Comparison of ENCODE assay signal across 1 cellular context in the genomic region with DNA sequence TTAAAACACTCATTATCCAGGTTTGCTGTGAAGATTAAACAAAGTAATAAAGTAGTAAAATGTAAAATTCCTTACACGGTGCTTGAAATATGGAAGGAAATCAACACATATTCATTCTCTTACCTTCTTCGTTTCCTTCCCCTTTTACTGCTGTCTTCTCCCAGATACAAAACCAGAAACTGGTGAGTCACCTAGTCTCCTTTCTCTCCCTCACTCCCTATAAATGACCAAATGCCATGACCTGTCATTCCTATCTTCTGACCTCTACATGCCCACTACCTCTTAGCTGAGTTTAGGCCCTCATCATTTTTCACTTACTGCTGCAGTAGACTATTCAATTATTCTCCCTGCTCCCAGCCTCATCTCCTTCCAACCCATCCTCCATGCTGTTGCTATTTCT.
TF ChIP-seq lines count a peak whose summit lies in the region.

No MANE protein-coding gene starts in this region.

TF ChIP-seq in K562, 482 proteins besides CTCF, POLR2A, EP300 and RAD21 (continues in another document):
- TF ChIP-seq, protein P1, sequence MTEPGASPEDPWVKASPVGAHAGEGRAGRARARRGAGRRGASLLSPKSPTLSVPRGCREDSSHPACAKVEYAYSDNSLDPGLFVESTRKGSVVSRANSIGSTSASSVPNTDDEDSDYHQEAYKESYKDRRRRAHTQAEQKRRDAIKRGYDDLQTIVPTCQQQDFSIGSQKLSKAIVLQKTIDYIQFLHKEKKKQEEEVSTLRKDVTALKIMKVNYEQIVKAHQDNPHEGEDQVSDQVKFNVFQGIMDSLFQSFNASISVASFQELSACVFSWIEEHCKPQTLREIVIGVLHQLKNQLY (CRISPR knock-in tag; conservative IDR thresholded peaks at IDR 0.05), result no peak
- TF ChIP-seq SP1 (CRISPR knock-in tag; IDR thresholded peaks at IDR 0.05) (no peak), SMAD2 (IDR thresholded peaks at IDR 0.05; ENCODE audit: low read depth, low read length) (no peak), ZKSCAN1 (IDR thresholded peaks at IDR 0.05; ENCODE audit: low read depth, low read length) (no peak), HIVEP1 (CRISPR knock-in tag; IDR thresholded peaks at IDR 0.05) (no peak), PRPF4 (IDR thresholded peaks at IDR 0.05; ENCODE audit: insufficient read depth, low read depth, low read length, poor library complexity, severe bottlenecking) (no peak), TEAD4 (IDR thresholded peaks at IDR 0.05; ENCODE audit: low read length) (no peak), TEAD4 (CRISPR knock-in tag; IDR thresholded peaks at IDR 0.05; ENCODE audit: borderline replicate concordance) (no peak), BRD9 (IDR thresholded peaks at IDR 0.05; ENCODE audit: low read depth, partially characterized antibody) (no peak), FOXJ3 (CRISPR knock-in tag; IDR thresholded peaks at IDR 0.05) (no peak), FOXK1 (CRISPR knock-in tag; IDR thresholded peaks at IDR 0.05; ENCODE audit: borderline replicate concordance) (no peak), CSDE1 (IDR thresholded peaks at IDR 0.05) (no peak), NFE2 (IDR thresholded peaks at IDR 0.05; ENCODE audit: low read depth) (peak; percentile 44), SP2 (IDR thresholded peaks at IDR 0.05; ENCODE audit: extremely low read depth, low read depth, low read length, poor library complexity, severe bottlenecking) (no peak), DPF2 (IDR thresholded peaks at IDR 0.05) (peak; percentile 38; the same call in 1 of the 2 replicates), MXI1 (IDR thresholded peaks at IDR 0.05; ENCODE audit: low read depth, low read length) (no peak), SMARCE1 (IDR thresholded peaks at IDR 0.05) (peak; percentile 55; the same call in 1 of the 2 replicates), ZNF444 (CRISPR knock-in tag; IDR thresholded peaks at IDR 0.05) (no peak), ZFP36 (IDR thresholded peaks at IDR 0.05; ENCODE audit: low read depth, low read length, partially characterized antibody) (peak; percentile 19), ZC3H11A (IDR thresholded peaks at IDR 0.05; ENCODE audit: low read depth, low read length) (no peak), NBN (IDR thresholded peaks at IDR 0.05; ENCODE audit: low read depth) (no peak), ZNF316 (IDR thresholded peaks at IDR 0.05) (peak; percentile 35), C11orf30 (IDR thresholded peaks at IDR 0.05; ENCODE audit: low read depth) (peak; percentile 19; the same call in 1 of the 2 replicates), ZNF699 (CRISPR knock-in tag; IDR thresholded peaks at IDR 0.05; ENCODE audit: insufficient replicate concordance) (no peak), JUND (IDR thresholded peaks at IDR 0.05; ENCODE audit: borderline replicate concordance, low read depth, low read length) (peak; percentile 67), JUND (tag; IDR thresholded peaks at IDR 0.05; ENCODE audit: borderline replicate concordance, low read depth, low read length) (peak; percentile 59; the same call in 1 of the 3 replicates), FOXP1 (CRISPR knock-in tag; IDR thresholded peaks at IDR 0.05) (no peak), ZNF431 (CRISPR knock-in tag; IDR thresholded peaks at IDR 0.05) (no peak), HDAC8 (tag; IDR thresholded peaks at IDR 0.05) (no peak), MCM7 (IDR thresholded peaks at IDR 0.05) (no peak), POLR2H (tag; IDR thresholded peaks at IDR 0.05; ENCODE audit: low read depth) (no peak), ZNF311 (CRISPR knock-in tag; IDR thresholded peaks at IDR 0.05) (no peak), SMARCA4 (IDR thresholded peaks at IDR 0.05) (peak; percentile 34; the same call in 1 of the 2 replicates)
- TF ChIP-seq, protein P2, sequence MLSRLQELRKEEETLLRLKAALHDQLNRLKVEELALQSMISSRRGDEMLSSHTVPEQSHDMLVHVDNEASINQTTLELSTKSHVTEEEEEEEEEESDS (CRISPR knock-in tag; IDR thresholded peaks at IDR 0.05), result no peak
- TF ChIP-seq, protein P3, sequence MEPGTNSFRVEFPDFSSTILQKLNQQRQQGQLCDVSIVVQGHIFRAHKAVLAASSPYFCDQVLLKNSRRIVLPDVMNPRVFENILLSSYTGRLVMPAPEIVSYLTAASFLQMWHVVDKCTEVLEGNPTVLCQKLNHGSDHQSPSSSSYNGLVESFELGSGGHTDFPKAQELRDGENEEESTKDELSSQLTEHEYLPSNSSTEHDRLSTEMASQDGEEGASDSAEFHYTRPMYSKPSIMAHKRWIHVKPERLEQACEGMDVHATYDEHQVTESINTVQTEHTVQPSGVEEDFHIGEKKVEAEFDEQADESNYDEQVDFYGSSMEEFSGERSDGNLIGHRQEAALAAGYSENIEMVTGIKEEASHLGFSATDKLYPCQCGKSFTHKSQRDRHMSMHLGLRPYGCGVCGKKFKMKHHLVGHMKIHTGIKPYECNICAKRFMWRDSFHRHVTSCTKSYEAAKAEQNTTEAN (CRISPR knock-in tag; IDR thresholded peaks at IDR 0.05), result no peak
- TF ChIP-seq, protein P4, sequence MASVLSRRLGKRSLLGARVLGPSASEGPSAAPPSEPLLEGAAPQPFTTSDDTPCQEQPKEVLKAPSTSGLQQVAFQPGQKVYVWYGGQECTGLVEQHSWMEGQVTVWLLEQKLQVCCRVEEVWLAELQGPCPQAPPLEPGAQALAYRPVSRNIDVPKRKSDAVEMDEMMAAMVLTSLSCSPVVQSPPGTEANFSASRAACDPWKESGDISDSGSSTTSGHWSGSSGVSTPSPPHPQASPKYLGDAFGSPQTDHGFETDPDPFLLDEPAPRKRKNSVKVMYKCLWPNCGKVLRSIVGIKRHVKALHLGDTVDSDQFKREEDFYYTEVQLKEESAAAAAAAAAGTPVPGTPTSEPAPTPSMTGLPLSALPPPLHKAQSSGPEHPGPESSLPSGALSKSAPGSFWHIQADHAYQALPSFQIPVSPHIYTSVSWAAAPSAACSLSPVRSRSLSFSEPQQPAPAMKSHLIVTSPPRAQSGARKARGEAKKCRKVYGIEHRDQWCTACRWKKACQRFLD (CRISPR knock-in tag; IDR thresholded peaks at IDR 0.05), result no peak
- TF ChIP-seq, protein P5, sequence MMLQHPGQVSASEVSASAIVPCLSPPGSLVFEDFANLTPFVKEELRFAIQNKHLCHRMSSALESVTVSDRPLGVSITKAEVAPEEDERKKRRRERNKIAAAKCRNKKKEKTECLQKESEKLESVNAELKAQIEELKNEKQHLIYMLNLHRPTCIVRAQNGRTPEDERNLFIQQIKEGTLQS (IDR thresholded peaks at IDR 0.05), result peak; percentile 74
- TF ChIP-seq, protein P5 (CRISPR knock-in tag; conservative IDR thresholded peaks at IDR 0.05), result no peak
- TF ChIP-seq, protein P6, sequence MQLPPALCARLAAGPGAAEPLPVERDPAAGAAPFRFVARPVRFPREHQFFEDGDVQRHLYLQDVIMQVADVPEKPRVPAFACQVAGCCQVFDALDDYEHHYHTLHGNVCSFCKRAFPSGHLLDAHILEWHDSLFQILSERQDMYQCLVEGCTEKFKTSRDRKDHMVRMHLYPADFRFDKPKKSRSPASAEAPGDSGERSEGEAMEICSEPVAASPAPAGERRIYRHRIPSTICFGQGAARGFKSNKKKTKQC (CRISPR knock-in tag; IDR thresholded peaks at IDR 0.05), result no peak
- TF ChIP-seq, protein P7, sequence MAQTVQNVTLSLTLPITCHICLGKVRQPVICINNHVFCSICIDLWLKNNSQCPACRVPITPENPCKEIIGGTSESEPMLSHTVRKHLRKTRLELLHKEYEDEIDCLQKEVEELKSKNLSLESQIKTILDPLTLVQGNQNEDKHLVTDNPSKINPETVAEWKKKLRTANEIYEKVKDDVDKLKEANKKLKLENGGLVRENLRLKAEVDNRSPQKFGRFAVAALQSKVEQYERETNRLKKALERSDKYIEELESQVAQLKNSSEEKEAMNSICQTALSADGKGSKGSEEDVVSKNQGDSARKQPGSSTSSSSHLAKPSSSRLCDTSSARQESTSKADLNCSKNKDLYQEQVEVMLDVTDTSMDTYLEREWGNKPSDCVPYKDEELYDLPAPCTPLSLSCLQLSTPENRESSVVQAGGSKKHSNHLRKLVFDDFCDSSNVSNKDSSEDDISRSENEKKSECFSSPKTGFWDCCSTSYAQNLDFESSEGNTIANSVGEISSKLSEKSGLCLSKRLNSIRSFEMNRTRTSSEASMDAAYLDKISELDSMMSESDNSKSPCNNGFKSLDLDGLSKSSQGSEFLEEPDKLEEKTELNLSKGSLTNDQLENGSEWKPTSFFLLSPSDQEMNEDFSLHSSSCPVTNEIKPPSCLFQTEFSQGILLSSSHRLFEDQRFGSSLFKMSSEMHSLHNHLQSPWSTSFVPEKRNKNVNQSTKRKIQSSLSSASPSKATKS (CRISPR knock-in tag; IDR thresholded peaks at IDR 0.05), result no peak
- TF ChIP-seq, protein P8, sequence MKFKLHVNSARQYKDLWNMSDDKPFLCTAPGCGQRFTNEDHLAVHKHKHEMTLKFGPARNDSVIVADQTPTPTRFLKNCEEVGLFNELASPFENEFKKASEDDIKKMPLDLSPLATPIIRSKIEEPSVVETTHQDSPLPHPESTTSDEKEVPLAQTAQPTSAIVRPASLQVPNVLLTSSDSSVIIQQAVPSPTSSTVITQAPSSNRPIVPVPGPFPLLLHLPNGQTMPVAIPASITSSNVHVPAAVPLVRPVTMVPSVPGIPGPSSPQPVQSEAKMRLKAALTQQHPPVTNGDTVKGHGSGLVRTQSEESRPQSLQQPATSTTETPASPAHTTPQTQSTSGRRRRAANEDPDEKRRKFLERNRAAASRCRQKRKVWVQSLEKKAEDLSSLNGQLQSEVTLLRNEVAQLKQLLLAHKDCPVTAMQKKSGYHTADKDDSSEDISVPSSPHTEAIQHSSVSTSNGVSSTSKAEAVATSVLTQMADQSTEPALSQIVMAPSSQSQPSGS (CRISPR knock-in tag; IDR thresholded peaks at IDR 0.05), result no peak
- TF ChIP-seq, protein P9, sequence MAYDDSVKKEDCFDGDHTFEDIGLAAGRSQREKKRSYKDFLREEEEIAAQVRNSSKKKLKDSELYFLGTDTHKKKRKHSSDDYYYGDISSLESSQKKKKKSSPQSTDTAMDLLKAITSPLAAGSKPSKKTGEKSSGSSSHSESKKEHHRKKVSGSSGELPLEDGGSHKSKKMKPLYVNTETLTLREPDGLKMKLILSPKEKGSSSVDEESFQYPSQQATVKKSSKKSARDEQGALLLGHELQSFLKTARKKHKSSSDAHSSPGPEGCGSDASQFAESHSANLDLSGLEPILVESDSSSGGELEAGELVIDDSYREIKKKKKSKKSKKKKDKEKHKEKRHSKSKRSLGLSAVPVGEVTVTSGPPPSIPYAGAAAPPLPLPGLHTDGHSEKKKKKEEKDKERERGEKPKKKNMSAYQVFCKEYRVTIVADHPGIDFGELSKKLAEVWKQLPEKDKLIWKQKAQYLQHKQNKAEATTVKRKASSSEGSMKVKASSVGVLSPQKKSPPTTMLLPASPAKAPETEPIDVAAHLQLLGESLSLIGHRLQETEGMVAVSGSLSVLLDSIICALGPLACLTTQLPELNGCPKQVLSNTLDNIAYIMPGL (CRISPR knock-in tag; IDR thresholded peaks at IDR 0.05), result no peak
- TF ChIP-seq, protein P10, sequence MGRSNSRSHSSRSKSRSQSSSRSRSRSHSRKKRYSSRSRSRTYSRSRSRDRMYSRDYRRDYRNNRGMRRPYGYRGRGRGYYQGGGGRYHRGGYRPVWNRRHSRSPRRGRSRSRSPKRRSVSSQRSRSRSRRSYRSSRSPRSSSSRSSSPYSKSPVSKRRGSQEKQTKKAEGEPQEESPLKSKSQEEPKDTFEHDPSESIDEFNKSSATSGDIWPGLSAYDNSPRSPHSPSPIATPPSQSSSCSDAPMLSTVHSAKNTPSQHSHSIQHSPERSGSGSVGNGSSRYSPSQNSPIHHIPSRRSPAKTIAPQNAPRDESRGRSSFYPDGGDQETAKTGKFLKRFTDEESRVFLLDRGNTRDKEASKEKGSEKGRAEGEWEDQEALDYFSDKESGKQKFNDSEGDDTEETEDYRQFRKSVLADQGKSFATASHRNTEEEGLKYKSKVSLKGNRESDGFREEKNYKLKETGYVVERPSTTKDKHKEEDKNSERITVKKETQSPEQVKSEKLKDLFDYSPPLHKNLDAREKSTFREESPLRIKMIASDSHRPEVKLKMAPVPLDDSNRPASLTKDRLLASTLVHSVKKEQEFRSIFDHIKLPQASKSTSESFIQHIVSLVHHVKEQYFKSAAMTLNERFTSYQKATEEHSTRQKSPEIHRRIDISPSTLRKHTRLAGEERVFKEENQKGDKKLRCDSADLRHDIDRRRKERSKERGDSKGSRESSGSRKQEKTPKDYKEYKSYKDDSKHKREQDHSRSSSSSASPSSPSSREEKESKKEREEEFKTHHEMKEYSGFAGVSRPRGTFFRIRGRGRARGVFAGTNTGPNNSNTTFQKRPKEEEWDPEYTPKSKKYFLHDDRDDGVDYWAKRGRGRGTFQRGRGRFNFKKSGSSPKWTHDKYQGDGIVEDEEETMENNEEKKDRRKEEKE (IDR thresholded peaks at IDR 0.05; ENCODE audit: borderline replicate concordance in 1 of 2, control insufficient read depth in 1 of 2, low read depth in 2 of 2, low read length in 1 of 2), result no peak
- TF ChIP-seq, protein P11, sequence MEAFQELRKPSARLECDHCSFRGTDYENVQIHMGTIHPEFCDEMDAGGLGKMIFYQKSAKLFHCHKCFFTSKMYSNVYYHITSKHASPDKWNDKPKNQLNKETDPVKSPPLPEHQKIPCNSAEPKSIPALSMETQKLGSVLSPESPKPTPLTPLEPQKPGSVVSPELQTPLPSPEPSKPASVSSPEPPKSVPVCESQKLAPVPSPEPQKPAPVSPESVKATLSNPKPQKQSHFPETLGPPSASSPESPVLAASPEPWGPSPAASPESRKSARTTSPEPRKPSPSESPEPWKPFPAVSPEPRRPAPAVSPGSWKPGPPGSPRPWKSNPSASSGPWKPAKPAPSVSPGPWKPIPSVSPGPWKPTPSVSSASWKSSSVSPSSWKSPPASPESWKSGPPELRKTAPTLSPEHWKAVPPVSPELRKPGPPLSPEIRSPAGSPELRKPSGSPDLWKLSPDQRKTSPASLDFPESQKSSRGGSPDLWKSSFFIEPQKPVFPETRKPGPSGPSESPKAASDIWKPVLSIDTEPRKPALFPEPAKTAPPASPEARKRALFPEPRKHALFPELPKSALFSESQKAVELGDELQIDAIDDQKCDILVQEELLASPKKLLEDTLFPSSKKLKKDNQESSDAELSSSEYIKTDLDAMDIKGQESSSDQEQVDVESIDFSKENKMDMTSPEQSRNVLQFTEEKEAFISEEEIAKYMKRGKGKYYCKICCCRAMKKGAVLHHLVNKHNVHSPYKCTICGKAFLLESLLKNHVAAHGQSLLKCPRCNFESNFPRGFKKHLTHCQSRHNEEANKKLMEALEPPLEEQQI (IDR thresholded peaks at IDR 0.05), result no peak
- TF ChIP-seq, protein P12, sequence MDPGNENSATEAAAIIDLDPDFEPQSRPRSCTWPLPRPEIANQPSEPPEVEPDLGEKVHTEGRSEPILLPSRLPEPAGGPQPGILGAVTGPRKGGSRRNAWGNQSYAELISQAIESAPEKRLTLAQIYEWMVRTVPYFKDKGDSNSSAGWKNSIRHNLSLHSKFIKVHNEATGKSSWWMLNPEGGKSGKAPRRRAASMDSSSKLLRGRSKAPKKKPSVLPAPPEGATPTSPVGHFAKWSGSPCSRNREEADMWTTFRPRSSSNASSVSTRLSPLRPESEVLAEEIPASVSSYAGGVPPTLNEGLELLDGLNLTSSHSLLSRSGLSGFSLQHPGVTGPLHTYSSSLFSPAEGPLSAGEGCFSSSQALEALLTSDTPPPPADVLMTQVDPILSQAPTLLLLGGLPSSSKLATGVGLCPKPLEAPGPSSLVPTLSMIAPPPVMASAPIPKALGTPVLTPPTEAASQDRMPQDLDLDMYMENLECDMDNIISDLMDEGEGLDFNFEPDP (CRISPR knock-in tag; IDR thresholded peaks at IDR 0.05), result no peak
- TF ChIP-seq, protein P13, sequence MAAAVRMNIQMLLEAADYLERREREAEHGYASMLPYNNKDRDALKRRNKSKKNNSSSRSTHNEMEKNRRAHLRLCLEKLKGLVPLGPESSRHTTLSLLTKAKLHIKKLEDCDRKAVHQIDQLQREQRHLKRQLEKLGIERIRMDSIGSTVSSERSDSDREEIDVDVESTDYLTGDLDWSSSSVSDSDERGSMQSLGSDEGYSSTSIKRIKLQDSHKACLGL (CRISPR knock-in tag; IDR thresholded peaks at IDR 0.05; ENCODE audit: borderline replicate concordance, poor library complexity, severe bottlenecking), result no peak
